Comparison of ENCODE assay signal across 13 cellular contexts in the genomic region with DNA sequence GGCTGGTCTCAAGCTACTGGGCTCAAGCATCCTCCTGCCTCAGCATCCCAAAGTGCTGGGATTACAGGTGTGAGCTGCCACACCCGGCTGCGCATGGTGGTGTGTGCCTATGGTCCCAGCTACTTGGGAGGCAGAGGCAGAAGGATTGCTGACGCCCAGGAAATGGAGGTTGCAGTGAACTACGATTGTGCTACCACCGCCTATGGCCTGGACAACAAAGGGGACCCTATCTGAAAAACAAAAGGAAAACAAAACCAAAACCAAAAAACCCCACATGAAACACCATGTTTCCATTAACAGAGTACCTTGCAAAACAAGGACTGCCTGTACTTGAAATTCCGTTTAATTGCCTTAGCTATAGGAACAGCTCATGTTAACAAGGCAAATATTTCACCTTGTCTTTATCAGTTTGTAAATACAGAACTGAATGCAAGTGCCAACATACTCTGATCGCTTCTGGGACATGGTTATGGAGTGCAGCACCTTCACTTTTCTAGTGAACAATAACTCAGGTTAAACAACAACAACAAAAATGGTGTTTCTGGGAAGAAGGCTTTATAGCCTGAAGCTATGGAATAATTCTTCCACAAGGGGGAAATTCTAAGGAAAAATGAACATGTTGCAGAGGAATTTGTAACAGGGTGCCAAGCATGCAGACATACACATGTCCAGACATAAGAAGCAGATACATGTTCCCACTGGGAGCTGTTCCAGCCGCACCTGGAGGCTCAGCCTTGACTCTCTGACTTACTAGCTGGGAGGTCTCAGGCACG.
DNase-seq lines count a peak whose midpoint lies in the region; ATAC-seq, FAIRE-seq and TF ChIP-seq lines count a peak whose summit lies in the region.
"Had no signal": no experiment of that assay in that cellular context is flagged by ENCODE, and none has a peak within 500 bp of the region (broad histone marks: within the 10 kb centered on the region; RNA-seq: fewer than 3 reads in every experiment).

No MANE protein-coding gene starts in this region.

- no peaks in the 10 kb centered on the region for H3K9me3 Mint-ChIP-seq in natural killer cell

- H3K36me3 ChIP-seq in BE2C: no peaks in the 10 kb centered on the region

- no peaks in the 10 kb centered on the region for H3K27me3 Mint-ChIP-seq in natural killer cell (ENCODE audit: low read depth in 2 of 2)

- no peak for ATAC-seq in natural killer cell
- no peak for ATAC-seq in HG03108 (IDR thresholded peaks at IDR 0.05; ENCODE audit: unreplicated experiment)

- no peaks in the 10 kb centered on the region for H3K9me3 ChIP-seq in BE2C
- H3K9me3 ChIP-seq: tibial artery had no signal

- TF ChIP-seq CTCF in BE2C (IDR thresholded peaks at IDR 0.05; ENCODE audit: low read depth, low read length) (0 out of 2 replicates have a peak, but pooled peaks have one; percentile 3), epithelial cell of esophagus (IDR thresholded peaks at IDR 0.05; ENCODE audit: insufficient read depth, low read depth, low read length, missing control alignments) (no peak), natural killer cell (IDR thresholded peaks at IDR 0.05) (no peak)

- peaks cover 37 to 50% of the 10 kb centered on the region in 2 donors for H3K4me1 Mint-ChIP-seq in natural killer cell

- H3K27me3 ChIP-seq in BE2C: no peaks in the 10 kb centered on the region
- H3K27me3 ChIP-seq: tibial artery had no signal

- DNase-seq in BE2C (no peak), LHCN-M2 (ENCODE audit: low read depth) (peak; percentile 1), epithelial cell of esophagus (ENCODE audit: low read depth) (peak; percentile 84), natural killer cell (no peak), T1000 (lab: John Stamatoyannopoulos, UW) (no peak), RCC 7860 (ENCODE audit: low spot score) (no peak)
- no peak for DNase-seq in stimulated activated CD4-positive, alpha-beta T cell treated with anti-CD3 and anti-CD28 coated beads, Interleukin-2, amount 100 ng/mL, for 24 hours
- DNase-seq: activated CD8-positive, alpha-beta memory T cell treated with anti-CD3 and anti-CD28 coated beads, Interleukin-2, amount 50 U/mL, for 48 hours; foreskin fibroblast; NCI-H1048; tibial artery; WERI-Rb-1 had no signal

- FAIRE-seq in RCC 7860 (lab: Jason Lieb, UNC): no peak

- H3K27ac Mint-ChIP-seq in natural killer cell: peak overlapping the region; percentile 35 to 62

- H3K4me1 ChIP-seq in BE2C: no peaks in the 10 kb centered on the region
- H3K4me1 ChIP-seq: tibial artery had no signal

- H3K4me3 Mint-ChIP-seq in natural killer cell: no peak overlapping the region

- H3K4me3 ChIP-seq in BE2C (ENCODE audit: low read depth, low read length) (no peak overlapping the region), epithelial cell of esophagus (ENCODE audit: low read length) (no peak overlapping the region)
- H3K4me3 ChIP-seq: tibial artery had no signal

- H3K36me3 Mint-ChIP-seq in natural killer cell: no peaks in the 10 kb centered on the region

- intact Hi-C loops in natural killer cell (cut with micrococcal nuclease): no loop called here

Comparison
In these comparisons a context has a peak if more than half of its experiments do, and no peak if none do; other contexts are left out.
1. DNase-seq: peak in LHCN-M2 (single experiment) and epithelial cell of esophagus (single experiment); none in BE2C (single experiment), natural killer cell (single experiment), stimulated activated CD4-positive, alpha-beta T cell treated with anti-CD3 and anti-CD28 coated beads, Interleukin-2, amount 100 ng/mL, for 24 hours (0 of 2), T1000 (single experiment) and RCC 7860 (single experiment).